Comparison of ENCODE assay signal across 10 cellular contexts in the genomic region with DNA sequence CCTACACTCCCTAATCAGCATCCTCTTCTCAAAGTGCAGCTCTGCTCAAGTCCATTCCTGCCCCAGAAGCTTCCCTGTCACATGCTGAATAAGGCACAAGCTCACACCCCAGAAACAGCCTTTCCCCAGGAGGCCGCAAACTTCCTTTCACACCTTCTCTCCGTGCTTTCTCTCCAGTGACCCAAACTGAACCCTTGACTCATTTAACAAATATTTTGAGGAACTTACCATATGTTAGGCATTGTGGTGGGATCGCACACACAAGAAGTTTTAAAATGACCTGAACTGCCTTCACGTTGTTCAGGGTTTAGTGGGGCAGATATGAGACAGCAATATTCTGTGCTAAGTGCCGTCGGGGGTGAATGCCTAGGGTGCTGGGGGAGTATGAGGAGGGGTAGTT.
DNase-seq lines count a peak whose midpoint lies in the region; ATAC-seq and TF ChIP-seq lines count a peak whose summit lies in the region.
"Had no signal": no experiment of that assay in that cellular context is flagged by ENCODE, and none has a peak within 500 bp of the region (broad histone marks: within the 10 kb centered on the region; RNA-seq: fewer than 3 reads in every experiment).

No MANE protein-coding gene starts in this region.

- H3K4me3 Mint-ChIP-seq in GM23338: no peak overlapping the region
- H3K4me3 Mint-ChIP-seq: activated naive CD4-positive, alpha-beta T cell treated with anti-CD3 and anti-CD28 coated beads, Interleukin-2, amount 50 U/mL, for 24 hours; naive thymus-derived CD4-positive, alpha-beta T cell had no signal

- H3K9me2 ChIP-seq in GM23338 (ENCODE audit: insufficient read depth): 0 out of 2 replicates have a peak, but pooled peaks cover 9% of the 10 kb centered on the region

- H3K9me3 Mint-ChIP-seq in GM23338: no peaks in the 10 kb centered on the region; the same call in 2 of the 3 replicates
- H3K9me3 Mint-ChIP-seq: activated naive CD4-positive, alpha-beta T cell treated with anti-CD3 and anti-CD28 coated beads, Interleukin-2, amount 50 U/mL, for 24 hours; naive thymus-derived CD4-positive, alpha-beta T cell had no signal

- H2AFZ ChIP-seq in GM23338: no peak overlapping the region

- ATAC-seq in GM18520 (IDR thresholded peaks at IDR 0.05; ENCODE audit: unreplicated experiment) (peak; percentile 79), GM23338 (no peak), HG03575 (IDR thresholded peaks at IDR 0.05; ENCODE audit: extremely low read depth, insufficient number of reproducible peaks, low FRiP score, unreplicated experiment) (peak; percentile 60)
- ATAC-seq: naive thymus-derived CD4-positive, alpha-beta T cell had no signal

- no peaks in the 10 kb centered on the region for H3F3A ChIP-seq in GM23338 (replicated peaks; ENCODE audit: low read depth)

- peaks cover 2% of the 10 kb centered on the region; the same call in 1 of the 2 replicates for H3K4me1 ChIP-seq in GM23338 (ENCODE audit: insufficient read depth)

- H3K27me3 Mint-ChIP-seq in GM23338 (ENCODE audit: insufficient read depth, low read depth, poor library complexity): peaks cover 2% of the 10 kb centered on the region

- no peak overlapping the region for H3K4me3 ChIP-seq in GM23338
- H3K4me3 ChIP-seq in foreskin fibroblast (ENCODE audit: low read depth in 1 of 2, low read length in 2 of 2): no peak overlapping the region
- no peak overlapping the region for H3K4me3 ChIP-seq in dorsolateral prefrontal cortex

- H3K36me3 Mint-ChIP-seq in GM23338 (ENCODE audit: low read depth): no peaks in the 10 kb centered on the region
- H3K36me3 Mint-ChIP-seq: activated naive CD4-positive, alpha-beta T cell treated with anti-CD3 and anti-CD28 coated beads, Interleukin-2, amount 50 U/mL, for 24 hours; naive thymus-derived CD4-positive, alpha-beta T cell had no signal

- H4K20me1 ChIP-seq in GM23338 (replicated peaks; ENCODE audit: insufficient read depth): no peaks in the 10 kb centered on the region

- H3K4me2 ChIP-seq in GM23338: no peak overlapping the region

- H3K27me3 ChIP-seq in GM23338 (ENCODE audit: insufficient read depth) (no peaks in the 10 kb centered on the region), dorsolateral prefrontal cortex (peaks cover 0 to 23% (median 0%) of the 10 kb centered on the region in 45 donors)

- H3K79me2 ChIP-seq in GM23338 (replicated peaks; ENCODE audit: insufficient read depth): no peaks in the 10 kb centered on the region

- no peak for TF ChIP-seq CTCF in GM23338 (conservative IDR thresholded peaks at IDR 0.05; ENCODE audit: low read depth in 2 of 2)
- no peak for TF ChIP-seq CTCF in foreskin fibroblast (IDR thresholded peaks at IDR 0.05; ENCODE audit: low read depth, low read length)
- TF ChIP-seq CTCF in dorsolateral prefrontal cortex (IDR thresholded peaks at IDR 0.05 in 54 of 56, conservative IDR thresholded peaks at IDR 0.05 in 2 of 56; ENCODE audit: low read depth in 1 of 56, partially characterized antibody in 56 of 56): no peak

- peak; percentile 12 for DNase-seq in GM23338 (ENCODE audit: low spot score)
- peak; percentile 55 to 73 for DNase-seq in foreskin fibroblast
- no peak for DNase-seq in dorsolateral prefrontal cortex
- DNase-seq in activated effector memory CD4-positive, alpha-beta T cell treated with Interleukin-2 at 50 U/mL for 16 hours: no peak
- no peak for DNase-seq in NCI-H510A treated with DMSO at 0.1 percent for 48 hours (lab: John Stamatoyannopoulos, UW)
- DNase-seq in NCI-H2107 (lab: John Stamatoyannopoulos, UW): no peak
- DNase-seq: naive thymus-derived CD4-positive, alpha-beta T cell had no signal

- intact Hi-C loops in dorsolateral prefrontal cortex (cut with DNase I): no loop called here

- H3K27ac ChIP-seq in GM23338 (ENCODE audit: low read depth) (no peak overlapping the region), dorsolateral prefrontal cortex (no peak overlapping the region)

- no peaks in the 10 kb centered on the region for H3K36me3 ChIP-seq in GM23338 (ENCODE audit: insufficient read depth)

- peaks cover 4% of the 10 kb centered on the region for H3K4me1 Mint-ChIP-seq in GM23338
- H3K4me1 Mint-ChIP-seq: activated naive CD4-positive, alpha-beta T cell treated with anti-CD3 and anti-CD28 coated beads, Interleukin-2, amount 50 U/mL, for 24 hours had no signal

- no peak overlapping the region for H3K27ac Mint-ChIP-seq in GM23338
- H3K27ac Mint-ChIP-seq: activated naive CD4-positive, alpha-beta T cell treated with anti-CD3 and anti-CD28 coated beads, Interleukin-2, amount 50 U/mL, for 24 hours; naive thymus-derived CD4-positive, alpha-beta T cell had no signal

TF ChIP-seq in GM23338, 12 proteins besides CTCF, POLR2A, EP300 and RAD21:
- TF ChIP-seq ZNF331 (CRISPR knock-in tag; IDR thresholded peaks at IDR 0.05; ENCODE audit: low read depth) (no peak), EZH2phosphoT487 (IDR thresholded peaks at IDR 0.05; ENCODE audit: unreplicated experiment) (no peak)
- TF ChIP-seq, protein P1, sequence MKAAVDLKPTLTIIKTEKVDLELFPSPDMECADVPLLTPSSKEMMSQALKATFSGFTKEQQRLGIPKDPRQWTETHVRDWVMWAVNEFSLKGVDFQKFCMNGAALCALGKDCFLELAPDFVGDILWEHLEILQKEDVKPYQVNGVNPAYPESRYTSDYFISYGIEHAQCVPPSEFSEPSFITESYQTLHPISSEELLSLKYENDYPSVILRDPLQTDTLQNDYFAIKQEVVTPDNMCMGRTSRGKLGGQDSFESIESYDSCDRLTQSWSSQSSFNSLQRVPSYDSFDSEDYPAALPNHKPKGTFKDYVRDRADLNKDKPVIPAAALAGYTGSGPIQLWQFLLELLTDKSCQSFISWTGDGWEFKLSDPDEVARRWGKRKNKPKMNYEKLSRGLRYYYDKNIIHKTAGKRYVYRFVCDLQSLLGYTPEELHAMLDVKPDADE (IDR thresholded peaks at IDR 0.05): no peak

Comparison
In these comparisons a context has a peak if more than half of its experiments do, and no peak if none do; other contexts are left out.
1. DNase-seq: peak in GM23338 (single experiment) and foreskin fibroblast (2 of 2); none in dorsolateral prefrontal cortex (0 of 10), activated effector memory CD4-positive, alpha-beta T cell treated with Interleukin-2 at 50 U/mL for 16 hours (single experiment), NCI-H510A treated with DMSO at 0.1 percent for 48 hours (single experiment) and NCI-H2107 (single experiment).